ENCODE assay signal across 9 cellular contexts in genomic region chr1:15952317-15953258, GRCh38. TPM values are rescaled to one million over a fixed set of nuclear protein-coding genes. Genes with fewer than 3 reads are reported as not detected.
DNase-seq lines count a peak whose midpoint lies in the region; ATAC-seq and TF ChIP-seq lines count a peak whose summit lies in the region.
"Had no signal": no experiment of that assay in that cellular context is flagged by ENCODE, and none has a peak within 500 bp of the region (broad histone marks: within the 10 kb centered on the region; RNA-seq: fewer than 3 reads in every experiment).

No MANE protein-coding gene starts in this region.

- H3K4me3 ChIP-seq in HEK293 (ENCODE audit: low read depth, low read length) = no peak overlapping the region

- H3K9me3 ChIP-seq in HEK293 (ENCODE audit: control insufficient read depth, insufficient read depth, low read depth, low read length) = no peaks in the 10 kb centered on the region

- H3K4me1 Mint-ChIP-seq in activated T-cell treated with anti-CD3 and anti-CD28 coated beads, Interleukin-2, amount 50 U/mL, for 4 hours (ENCODE audit: low read depth) = peaks cover 92% of the 10 kb centered on the region

- peaks cover 43% of the 10 kb centered on the region for H3K36me3 Mint-ChIP-seq in activated T-cell treated with anti-CD3 and anti-CD28 coated beads, Interleukin-2, amount 50 U/mL, for 4 hours (ENCODE audit: insufficient read depth)

- no peak for ATAC-seq in activated T-cell treated with anti-CD3 and anti-CD28 coated beads, Interleukin-2, amount 50 U/mL, for 4 hours
- ATAC-seq in GM21825 (IDR thresholded peaks at IDR 0.05; ENCODE audit: unreplicated experiment) (no peak), HG03108 (IDR thresholded peaks at IDR 0.05; ENCODE audit: unreplicated experiment) (no peak)

- CTCF ChIA-PET in HEK293 (lab: Yijun Ruan, JAX) = interaction anchor here (0.9 to 1.3 kb wide), 3 partner anchors 14 to 160 kb away, joined by 3 to 4 read pairs (median 3); no protein-coding TSS in a partner anchor

- no peaks in the 10 kb centered on the region for H3K9me3 Mint-ChIP-seq in activated T-cell treated with anti-CD3 and anti-CD28 coated beads, Interleukin-2, amount 50 U/mL, for 4 hours

- no peak for TF ChIP-seq CTCF in HEK293 (tag by site-specific recombination; IDR thresholded peaks at IDR 0.05)

- peaks cover 0 to 53% of the 10 kb centered on the region in 2 experiments; a peak in 2 of 3 replicates for H3K36me3 ChIP-seq in HEK293 (ENCODE audit: control insufficient read depth in 2 of 2, insufficient read depth in 1 of 2, low read length in 2 of 2)

- H3K27me3 Mint-ChIP-seq in activated T-cell treated with anti-CD3 and anti-CD28 coated beads, Interleukin-2, amount 50 U/mL, for 4 hours (ENCODE audit: low read depth) = no peaks in the 10 kb centered on the region

- POLR2A ChIA-PET in HEK293 (lab: Yijun Ruan, JAX) = interaction anchor here (2.2 kb wide), 1 partner anchor 23 kb away, joined by 6 read pairs; the partner anchor contains the start of gene ZBTB17

- peaks cover 13% of the 10 kb centered on the region for H3K4me1 ChIP-seq in HEK293 (ENCODE audit: control insufficient read depth, insufficient read depth, low read length)

- DNase-seq in A172 (ENCODE audit: low spot score) = peak; percentile 95
- no peak for DNase-seq in activated T-cell treated with anti-CD3 and anti-CD28 coated beads, Interleukin-2, amount 50 U/mL, for 4 hours
- DNase-seq in kidney glomerular epithelial cell (lab: John Stamatoyannopoulos, UW) = peak; percentile 88
- no peak for DNase-seq in NCI-H510A (lab: John Stamatoyannopoulos, UW)
- no peak for DNase-seq in DMS53 (lab: John Stamatoyannopoulos, UW)

- H3K27ac ChIP-seq in HEK293 (ENCODE audit: extremely low read depth, low read depth, low read length) = no peak overlapping the region

- peak overlapping the region; percentile 54 for H3K4me3 Mint-ChIP-seq in activated T-cell treated with anti-CD3 and anti-CD28 coated beads, Interleukin-2, amount 50 U/mL, for 4 hours

TF ChIP-seq in HEK293, 187 proteins besides CTCF, POLR2A, EP300 and RAD21:
- TF ChIP-seq ZNF692 (tag by site-specific recombination; IDR thresholded peaks at IDR 0.05) (peak; percentile 59), KLF10 (tag by site-specific recombination; IDR thresholded peaks at IDR 0.05) (no peak), ZNF26 (tag by site-specific recombination; IDR thresholded peaks at IDR 0.05) (no peak), ZSCAN18 (tag by site-specific recombination; IDR thresholded peaks at IDR 0.05) (no peak), KLF7 (tag by site-specific recombination; IDR thresholded peaks at IDR 0.05; ENCODE audit: borderline replicate concordance) (no peak), REPIN1 (tag by site-specific recombination; IDR thresholded peaks at IDR 0.05; ENCODE audit: low read depth) (no peak), ZNF600 (tag by site-specific recombination; IDR thresholded peaks at IDR 0.05) (peak; percentile 94), ZNF157 (tag by site-specific recombination; IDR thresholded peaks at IDR 0.05) (no peak), ZFP69B (tag by site-specific recombination; IDR thresholded peaks at IDR 0.05) (peak; percentile 59; the same call in 1 of the 2 replicates), ZNF664 (tag by site-specific recombination; IDR thresholded peaks at IDR 0.05) (no peak), ZBTB1 (tag by site-specific recombination; IDR thresholded peaks at IDR 0.05) (no peak), ZBTB20 (tag by site-specific recombination; IDR thresholded peaks at IDR 0.05) (peak; percentile 86), ZNF48 (tag by site-specific recombination; IDR thresholded peaks at IDR 0.05) (no peak), SP3 (tag by site-specific recombination; IDR thresholded peaks at IDR 0.05) (no peak), RBAK (tag by site-specific recombination; IDR thresholded peaks at IDR 0.05) (no peak), ZNF112 (tag by site-specific recombination; IDR thresholded peaks at IDR 0.05) (no peak), ZNF645 (tag by site-specific recombination; IDR thresholded peaks at IDR 0.05) (no peak), ZNF148 (tag by site-specific recombination; IDR thresholded peaks at IDR 0.05; ENCODE audit: borderline replicate concordance) (no peak)

RNA-seq across cellular contexts. Expression of gene ZBTB17, which starts 23.3 kb away (rescaled TPM):
- 23.8 and 25.1 TPM in 2 replicates for total RNA-seq in A172 (2014; rRNA removed; shearing (Covaris generic))
- total RNA-seq in activated T-cell treated with anti-CD3 and anti-CD28 coated beads, Interleukin-2, amount 50 U/mL, for 4 hours = 10 to 100 TPM; 74.2 to 86.9 (median 81.1) TPM

RNA-seq across cellular contexts. Expression of gene SRARP, which starts 51.4 kb away (rescaled TPM):
- total RNA-seq in A172 (2014; rRNA removed; shearing (Covaris generic)) = not detected in 2 replicates
- total RNA-seq in activated T-cell treated with anti-CD3 and anti-CD28 coated beads, Interleukin-2, amount 50 U/mL, for 4 hours = not detected
- total RNA-seq: urinary bladder had no signal

Comparison
In these comparisons a context has a peak if more than half of its experiments do, and no peak if none do; other contexts are left out.
1. DNase-seq: peak in A172 (single experiment) and kidney glomerular epithelial cell (single experiment); none in activated T-cell treated with anti-CD3 and anti-CD28 coated beads, Interleukin-2, amount 50 U/mL, for 4 hours (single experiment), NCI-H510A (single experiment) and DMS53 (single experiment).